ENCODE assay signal across 9 cellular contexts in genomic region chr22:30947821-30948454, GRCh38. TPM values are rescaled to one million over a fixed set of nuclear protein-coding genes. Genes with fewer than 3 reads are reported as not detected.
A peak's percentile ranks its signal among the peaks of the same experiment; 100 is the strongest.
DNase-seq lines count a peak whose midpoint lies in the region; ATAC-seq and TF ChIP-seq lines count a peak whose summit lies in the region.
"Had no signal": no experiment of that assay in that cellular context is flagged by ENCODE, and none has a peak within 500 bp of the region (broad histone marks: within the 10 kb centered on the region; RNA-seq: fewer than 3 reads in every experiment).

No MANE protein-coding gene starts in this region.

- H2AFZ ChIP-seq in hepatocyte: no peak overlapping the region

- in situ Hi-C loops in KBM-7 (cut with MboI; ENCODE audit: low pct_unique_long_range_greater_than_20kb, low sequenced_read_pairs) (no loop called here), astrocyte of the cerebellum (cut with HindIII; ENCODE audit: low sequenced_read_pairs) (no loop called here)

- H3K27me3 ChIP-seq in hepatocyte (no peaks in the 10 kb centered on the region), subcutaneous abdominal adipose tissue (ENCODE audit: control insufficient read depth in 5 of 5, insufficient read depth in 4 of 5, low read length in 5 of 5) (no peaks in the 10 kb centered on the region)

- H3K4me3 ChIP-seq in astrocyte of the cerebellum (ENCODE audit: low read depth, low read length) (no peak overlapping the region), hepatocyte (no peak overlapping the region), subcutaneous abdominal adipose tissue (ENCODE audit: low read depth in 1 of 5, low read length in 5 of 5) (no peak overlapping the region)
- H3K4me3 ChIP-seq: SK-N-MC had no signal

- H3K9me3 ChIP-seq in hepatocyte (ENCODE audit: low read depth) (no peaks in the 10 kb centered on the region), subcutaneous abdominal adipose tissue (ENCODE audit: control insufficient read depth in 5 of 5, low read length in 5 of 5) (no peaks in the 10 kb centered on the region)

- ATAC-seq in HG02623 (IDR thresholded peaks at IDR 0.05; ENCODE audit: unreplicated experiment) (no peak), GM18858 (IDR thresholded peaks at IDR 0.05; ENCODE audit: unreplicated experiment) (no peak)

- H3K36me3 ChIP-seq in hepatocyte (replicated peaks; ENCODE audit: insufficient read depth, low read depth) (peaks cover 3% of the 10 kb centered on the region), subcutaneous abdominal adipose tissue (ENCODE audit: control insufficient read depth in 5 of 5, insufficient read depth in 5 of 5, low read length in 5 of 5) (peaks cover 27 to 82% (median 66%) of the 10 kb centered on the region in 5 donors)

- H3K4me1 ChIP-seq in hepatocyte (ENCODE audit: insufficient read depth) (no peaks in the 10 kb centered on the region), subcutaneous abdominal adipose tissue (ENCODE audit: control insufficient read depth in 5 of 5, insufficient read depth in 5 of 5, low read length in 5 of 5) (peaks cover 0 to 22% (median 10%) of the 10 kb centered on the region in 5 donors)

- DNase-seq in DMS153 (lab: John Stamatoyannopoulos, UW) (peak; percentile 29), KBM-7 (peak; percentile 44), astrocyte of the cerebellum (ENCODE audit: low read depth) (peak; percentile 54), hepatocyte (ENCODE audit: low spot score) (peak; percentile 70), NCI-H2029 treated with DMSO at 0.1 percent for 48 hours (lab: John Stamatoyannopoulos, UW) (no peak)

- peaks cover 12% of the 10 kb centered on the region for H3K79me2 ChIP-seq in hepatocyte

- H4K20me1 ChIP-seq in hepatocyte (ENCODE audit: insufficient read depth, poor library complexity, severe bottlenecking): no peaks in the 10 kb centered on the region

- TF ChIP-seq CTCF in astrocyte of the cerebellum (IDR thresholded peaks at IDR 0.05; ENCODE audit: low read depth, low read length, missing control alignments): peak; percentile 65
- peak; percentile 84 for TF ChIP-seq CTCF in hepatocyte (IDR thresholded peaks at IDR 0.05; ENCODE audit: poor library complexity)

- H3K27ac ChIP-seq in hepatocyte: no peak overlapping the region
- peak overlapping the region; percentile 58 for H3K27ac ChIP-seq in subcutaneous abdominal adipose tissue (ENCODE audit: low read depth, low read length)
- H3K27ac ChIP-seq: SK-N-MC had no signal

- peak overlapping the region in 1 of 5 donors; percentile 71 for H3K9ac ChIP-seq in subcutaneous abdominal adipose tissue (ENCODE audit: low read length in 5 of 5)

- H3K4me2 ChIP-seq in hepatocyte: no peak overlapping the region

- no peaks in the 10 kb centered on the region for H3K9me2 ChIP-seq in hepatocyte (replicated peaks; ENCODE audit: insufficient read depth)

- WGBS in hepatocyte (ENCODE audit: low lambda C conversion rate, missing lambda C conversion rate): 27% methylated on average over 2 of the region's 2 CpGs

RNA-seq across cellular contexts. Expression of gene MORC2, which starts 20.6 kb away (rescaled TPM):
- total RNA-seq in hepatocyte: 16.3 and 24.0 TPM in 2 replicates
- polyA plus RNA-seq in hepatocyte: 15.6 and 20.5 TPM in 2 replicates

RNA-seq across cellular contexts. Expression of gene TUG1, which starts 21.1 kb away (rescaled TPM):
- total RNA-seq in hepatocyte: 99.3 and 109 TPM in 2 replicates
- 33.9 and 39.1 TPM in 2 replicates for polyA plus RNA-seq in hepatocyte
